Comparison of ENCODE assay signal across 10 cellular contexts in genomic region chr2:174442546-174443510, GRCh38. TPM values are rescaled to one million over a fixed set of nuclear protein-coding genes. Genes with fewer than 3 reads are reported as not detected.
A peak's percentile ranks its signal among the peaks of the same experiment; 100 is the strongest.
DNase-seq lines count a peak whose midpoint lies in the region; ATAC-seq and TF ChIP-seq lines count a peak whose summit lies in the region.
"Had no signal": no experiment of that assay in that cellular context is flagged by ENCODE, and none has a peak within 500 bp of the region (broad histone marks: within the 10 kb centered on the region; RNA-seq: fewer than 3 reads in every experiment).

No MANE protein-coding gene starts in this region.

- H3K23ac ChIP-seq in H9 (ENCODE audit: insufficient read length, low read depth, low read length), result no peak overlapping the region

- no peaks in the 10 kb centered on the region for H3K23me2 ChIP-seq in H9 (ENCODE audit: insufficient read length, low read depth, low read length, poor library complexity, severe bottlenecking)

- no peak overlapping the region for H3K4ac ChIP-seq in H9 (ENCODE audit: low read depth, low read length)

- H3K79me2 ChIP-seq in H9 (ENCODE audit: insufficient read depth, low read length), result no peaks in the 10 kb centered on the region

- H4K20me1 ChIP-seq in H9 (ENCODE audit: control insufficient read depth, insufficient read depth, insufficient read length), result no peaks in the 10 kb centered on the region

- H3K4me1 Mint-ChIP-seq in H9, result peaks cover 14 to 20% of the 10 kb centered on the region in 2 experiments
- H3K4me1 Mint-ChIP-seq in natural killer cell treated with Interleukin-12 subunit alpha and Interleukin-12 subunit beta and Interleukin-15 and Interleukin-18, amount 100 ng/mL, for 72 hours (ENCODE audit: low read depth in 2 of 2), result no peaks in the 10 kb centered on the region

- no peak overlapping the region for H4K91ac ChIP-seq in H9 (ENCODE audit: insufficient read length, low read depth, low read length)

- H3K79me1 ChIP-seq in H9 (ENCODE audit: insufficient read depth, low read depth, low read length, poor library complexity, severe bottlenecking), result no peaks in the 10 kb centered on the region

- no peak overlapping the region for H3K9ac ChIP-seq in H9 (ENCODE audit: extremely low read depth, insufficient read length, low read length)

- ATAC-seq in natural killer cell treated with Interleukin-12 subunit alpha and Interleukin-12 subunit beta and Interleukin-15 and Interleukin-18, amount 100 ng/mL, for 72 hours, result no peak
- ATAC-seq: left ventricle myocardium superior had no signal

- no peaks in the 10 kb centered on the region for H3K27me3 ChIP-seq in H9 (ENCODE audit: insufficient read depth, low read length)
- H3K27me3 ChIP-seq in SJCRH30, result no peaks in the 10 kb centered on the region

- H3K36me3 ChIP-seq in SJCRH30, result no peaks in the 10 kb centered on the region

- peaks cover 0 to 2% of the 10 kb centered on the region in 2 experiments; a peak in 1 of 5 replicates for H3K9me3 Mint-ChIP-seq in H9
- H3K9me3 Mint-ChIP-seq in natural killer cell treated with Interleukin-12 subunit alpha and Interleukin-12 subunit beta and Interleukin-15 and Interleukin-18, amount 100 ng/mL, for 72 hours, result no peaks in the 10 kb centered on the region

- H3T11ph ChIP-seq in H9 (ENCODE audit: low read length), result no peak overlapping the region

- no peak overlapping the region for H3K4me3 ChIP-seq in SJCRH30
- no peak overlapping the region for H3K4me3 ChIP-seq in fibroblast of mammary gland (ENCODE audit: control insufficient read depth, low read depth, low read length)
- no peak overlapping the region for H3K4me3 ChIP-seq in skeletal muscle cell (ENCODE audit: low read depth, low read length)

- no peak overlapping the region for H2AK5ac ChIP-seq in H9 (ENCODE audit: insufficient read length, low read length)

- no peak overlapping the region for H3K56ac ChIP-seq in H9 (ENCODE audit: insufficient read length, low read depth, low read length)

- no peaks in the 10 kb centered on the region for H3K27me3 Mint-ChIP-seq in H9 (ENCODE audit: low read depth)
- H3K27me3 Mint-ChIP-seq in natural killer cell treated with Interleukin-12 subunit alpha and Interleukin-12 subunit beta and Interleukin-15 and Interleukin-18, amount 100 ng/mL, for 72 hours, result no peaks in the 10 kb centered on the region

- no peak overlapping the region for H3K4me2 ChIP-seq in H9 (ENCODE audit: insufficient read depth, insufficient read length, low read length)

- H3K27ac Mint-ChIP-seq in H9, result peak overlapping the region in 2 of 3 experiments; percentile 9 to 62; a peak in 4 of 7 replicates
- no peak overlapping the region for H3K27ac Mint-ChIP-seq in natural killer cell treated with Interleukin-12 subunit alpha and Interleukin-12 subunit beta and Interleukin-15 and Interleukin-18, amount 100 ng/mL, for 72 hours

- no peak overlapping the region for H2BK15ac ChIP-seq in H9 (ENCODE audit: low read depth, low read length)

- no peak for DNase-seq in H9
- peak; percentile 35 to 38 for DNase-seq in SJCRH30
- DNase-seq in fibroblast of mammary gland (ENCODE audit: low read depth), result peak; percentile 74
- DNase-seq in skeletal muscle cell (ENCODE audit: low read depth), result peak; percentile 51
- DNase-seq in medulla oblongata (ENCODE audit: extremely low spot score), result no peak
- DNase-seq in NCI-H2029 (lab: John Stamatoyannopoulos, UW), result no peak
- no peak for DNase-seq in NCI-H1048 (lab: John Stamatoyannopoulos, UW)
- DNase-seq in natural killer cell treated with Interleukin-12 subunit alpha and Interleukin-12 subunit beta and Interleukin-15 and Interleukin-18, amount 100 ng/mL, for 72 hours (ENCODE audit: low spot score), result no peak
- DNase-seq: left ventricle myocardium superior, NCI-H146 had no signal

- H2AFZ ChIP-seq in H9 (ENCODE audit: low read length), result no peak overlapping the region

- WGBS in H9 (ENCODE audit: extremely low coverage, insufficient read length, low lambda C conversion rate), result no CpG with 5 or more reads among the region's 3 CpGs

- H3K36me3 Mint-ChIP-seq in H9 (ENCODE audit: insufficient read depth in 1 of 3, low read depth in 3 of 3), result no peaks in the 10 kb centered on the region
- H3K36me3 Mint-ChIP-seq in natural killer cell treated with Interleukin-12 subunit alpha and Interleukin-12 subunit beta and Interleukin-15 and Interleukin-18, amount 100 ng/mL, for 72 hours, result no peaks in the 10 kb centered on the region

- no peak overlapping the region for H2BK5ac ChIP-seq in H9 (ENCODE audit: insufficient read length, low read length)

- no peak overlapping the region for H2BK120ac ChIP-seq in H9 (ENCODE audit: low read depth, low read length, poor library complexity, severe bottlenecking)

- H3K18ac ChIP-seq in H9 (ENCODE audit: insufficient read length, low read depth, low read length), result no peak overlapping the region

- no peaks in the 10 kb centered on the region; the same call in 1 of the 2 replicates for H3K4me1 ChIP-seq in H9 (ENCODE audit: insufficient read depth, low read length)
- H3K4me1 ChIP-seq in SJCRH30, result peaks cover 22% of the 10 kb centered on the region

- H4K8ac ChIP-seq in H9 (replicated peaks; ENCODE audit: insufficient read length, low read depth, low read length), result no peak overlapping the region

- H2BK20ac ChIP-seq in H9 (ENCODE audit: low read depth, low read length, poor library complexity, severe bottlenecking), result no peak overlapping the region

- H3K14ac ChIP-seq in H9 (ENCODE audit: insufficient read depth, low read length), result no peak overlapping the region

- H3K27ac ChIP-seq in H9 (ENCODE audit: insufficient read length, low read depth, low read length) (no peak overlapping the region), SJCRH30 (no peak overlapping the region)

- H4K5ac ChIP-seq in H9 (ENCODE audit: insufficient read length, low read depth, low read length), result no peak overlapping the region

- H3K9me3 ChIP-seq in H9 (ENCODE audit: control insufficient read depth, low read depth, low read length) (no peaks in the 10 kb centered on the region), SJCRH30 (replicated peaks) (no peaks in the 10 kb centered on the region)

- no peak overlapping the region for H2BK12ac ChIP-seq in H9 (ENCODE audit: insufficient read length, low read depth, low read length)

- H3K4me3 Mint-ChIP-seq in H9, result no peak overlapping the region
- H3K4me3 Mint-ChIP-seq in natural killer cell treated with Interleukin-12 subunit alpha and Interleukin-12 subunit beta and Interleukin-15 and Interleukin-18, amount 100 ng/mL, for 72 hours, result no peak overlapping the region

- TF ChIP-seq CTCF in H9 (conservative IDR thresholded peaks at IDR 0.05), result no peak
- TF ChIP-seq CTCF in fibroblast of mammary gland (conservative IDR thresholded peaks at IDR 0.05; ENCODE audit: control insufficient read depth, insufficient read depth, low read depth, low read length), result no peak

RNA-seq across cellular contexts. Expression of gene GPR155, which starts 44.0 kb away (rescaled TPM):
- total RNA-seq in H9 (2021), result 0.35 TPM in 2 replicates
- 13.5 and 14.1 TPM in 2 replicates for total RNA-seq in SJCRH30 (2014; rRNA removed; shearing (Covaris generic))
- total RNA-seq in natural killer cell treated with Interleukin-12 subunit alpha and Interleukin-12 subunit beta and Interleukin-15 and Interleukin-18, amount 100 ng/mL, for 72 hours, result 1 to 10 TPM; 3.2 to 3.6 TPM

RNA-seq across cellular contexts. Expression of gene SCRN3, which starts 47.3 kb away (rescaled TPM):
- total RNA-seq in H9 (2021), result 8.7 and 9.9 TPM in 2 replicates
- total RNA-seq in SJCRH30 (2014; rRNA removed; shearing (Covaris generic)), result 14.4 and 15.2 TPM in 2 replicates
- total RNA-seq in natural killer cell treated with Interleukin-12 subunit alpha and Interleukin-12 subunit beta and Interleukin-15 and Interleukin-18, amount 100 ng/mL, for 72 hours, result 10 to 100 TPM; 22.1 to 26.7 TPM

Comparison
In these comparisons a context has a peak if more than half of its experiments do, and no peak if none do; other contexts are left out.
1. DNase-seq: peak in SJCRH30 (2 of 2), fibroblast of mammary gland (single experiment) and skeletal muscle cell (single experiment); none in H9 (single experiment), medulla oblongata (single experiment), NCI-H2029 (single experiment), NCI-H1048 (single experiment) and natural killer cell treated with Interleukin-12 subunit alpha and Interleukin-12 subunit beta and Interleukin-15 and Interleukin-18, amount 100 ng/mL, for 72 hours (single experiment).
2. H3K27ac Mint-ChIP-seq: peak in H9 (2 of 3); none in natural killer cell treated with Interleukin-12 subunit alpha and Interleukin-12 subunit beta and Interleukin-15 and Interleukin-18, amount 100 ng/mL, for 72 hours (0 of 2).